Comparison of ENCODE assay signal across 2 cellular contexts in the genomic region with DNA sequence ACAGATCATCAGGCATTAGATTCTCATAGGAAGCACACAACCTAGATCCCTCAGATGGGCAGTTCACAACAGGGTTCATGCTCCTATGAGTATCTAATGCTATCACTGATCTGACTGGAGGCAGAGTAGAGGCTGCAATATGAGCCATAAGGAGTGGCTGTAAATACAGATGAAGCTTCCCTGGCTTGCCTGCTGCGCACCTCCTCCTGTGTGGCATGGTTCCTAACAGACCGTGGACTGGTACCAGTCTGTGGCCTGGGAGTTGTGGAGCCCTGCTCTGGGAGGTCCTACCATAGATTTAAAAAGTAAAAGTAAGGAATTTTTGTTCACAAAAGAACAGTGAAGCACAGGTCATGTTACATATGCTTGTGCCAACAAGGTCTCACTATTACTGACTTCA. TPM values are rescaled to one million over a fixed set of nuclear protein-coding genes. Genes with fewer than 3 reads are reported as not detected.
"Had no signal": no experiment of that assay in that cellular context is flagged by ENCODE, and none has a peak within 500 bp of the region (broad histone marks: within the 10 kb centered on the region; RNA-seq: fewer than 3 reads in every experiment).

No MANE protein-coding gene starts in this region.

RNA-seq across cellular contexts. Expression of gene POTEJ, which starts 27.7 kb away (rescaled TPM):
- total RNA-seq: G401, GM12878 had no signal
- polyA plus RNA-seq: GM12878 had no signal

RNA-seq across cellular contexts. Expression of gene CFC1, which starts 39.6 kb away (rescaled TPM):
- total RNA-seq: G401, GM12878 had no signal
- polyA plus RNA-seq: GM12878 had no signal
